In the genomic region with DNA sequence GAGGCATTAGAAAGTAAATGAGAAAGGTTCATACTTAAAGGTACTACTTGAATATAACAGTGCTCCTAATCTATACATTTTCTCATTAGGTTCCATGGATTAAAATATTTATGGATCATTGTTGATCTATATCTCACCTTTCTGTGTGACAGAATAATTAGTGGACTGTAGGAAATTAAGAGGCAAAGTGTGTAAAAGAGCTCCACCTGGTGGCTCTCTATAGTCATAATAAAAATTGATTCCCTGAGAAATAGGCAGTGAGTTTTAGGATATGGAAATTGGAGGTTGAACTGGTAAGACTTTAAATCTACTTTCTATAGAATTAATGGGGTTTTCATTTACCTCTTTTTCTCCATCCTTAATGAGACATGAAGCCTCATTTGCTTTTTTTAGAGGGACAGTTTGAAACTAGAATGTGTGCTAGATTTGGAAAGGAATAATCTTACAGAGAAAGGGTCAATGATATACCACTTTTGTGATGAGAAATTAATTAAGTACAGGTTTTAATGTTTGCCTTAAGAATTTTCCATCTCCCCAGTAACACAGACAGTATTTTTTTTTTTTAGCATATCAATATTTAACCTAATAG, we compare ENCODE assay signal across 9 cellular contexts. TPM values are rescaled to one million over a fixed set of nuclear protein-coding genes. Genes with fewer than 3 reads are reported as not detected.
A peak's percentile ranks its signal among the peaks of the same experiment; 100 is the strongest.
DNase-seq lines count a peak whose midpoint lies in the region; ATAC-seq and TF ChIP-seq lines count a peak whose summit lies in the region.
"Had no signal": no experiment of that assay in that cellular context is flagged by ENCODE, and none has a peak within 500 bp of the region (broad histone marks: within the 10 kb centered on the region; RNA-seq: fewer than 3 reads in every experiment).

No MANE protein-coding gene starts in this region.

- no peaks in the 10 kb centered on the region for H3K27me3 Mint-ChIP-seq in activated CD4-positive, alpha-beta T cell treated with anti-CD3 and anti-CD28 coated beads for 36 hours
- H3K27me3 Mint-ChIP-seq: stimulated activated naive CD8-positive, alpha-beta T cell treated with anti-CD3 and anti-CD28 coated beads, Interleukin-15, Interleukin-2, amounts not matched to agents 100 ng/mL and 50 ng/mL, for 24 hours had no signal

- DNase-seq in SW480 (ENCODE audit: low spot score) (peak; percentile 37), globus pallidus (ENCODE audit: low spot score) (peak; percentile 34), upper lobe of left lung (no peak), T1000 (lab: John Stamatoyannopoulos, UW) (no peak)
- no peak for DNase-seq in activated CD4-positive, alpha-beta T cell treated with anti-CD3 and anti-CD28 coated beads for 36 hours

- peaks cover 37% of the 10 kb centered on the region for H3K36me3 Mint-ChIP-seq in activated CD4-positive, alpha-beta T cell treated with anti-CD3 and anti-CD28 coated beads for 36 hours (ENCODE audit: low read depth)

- TF ChIP-seq CTCF in 22Rv1 (IDR thresholded peaks at IDR 0.05): peak; percentile 94
- peak; percentile 78 for TF ChIP-seq CTCF in DOHH2 (IDR thresholded peaks at IDR 0.05; ENCODE audit: low read depth, low read length, poor library complexity, severe bottlenecking)
- TF ChIP-seq CTCF in upper lobe of left lung (IDR thresholded peaks at IDR 0.05): peak; percentile 11 to 58 (median 52)

- peaks cover 28% of the 10 kb centered on the region for H3F3A ChIP-seq in DOHH2 (ENCODE audit: control insufficient read depth, insufficient read depth)

- intact Hi-C loops in activated CD4-positive, alpha-beta T cell treated with anti-CD3 and anti-CD28 coated beads for 36 hours (cut with DNase I, micrococcal nuclease): loop anchor here in 1 of 2 experiments (1.0 to 2.0 kb wide), 2 partner anchors 17 to 309 kb away; a partner anchor contains a TSS

- no peaks in the 10 kb centered on the region for H3K9me2 ChIP-seq in DOHH2 (replicated peaks; ENCODE audit: control insufficient read depth, low read length)

- H3K9me3 ChIP-seq in DOHH2 (ENCODE audit: control insufficient read depth, insufficient read depth, low read length): no peaks in the 10 kb centered on the region
- H3K9me3 ChIP-seq in upper lobe of left lung: no peaks in the 10 kb centered on the region

- H3K4me2 ChIP-seq in DOHH2 (ENCODE audit: low read length): no peak overlapping the region

- H3K27me3 ChIP-seq in DOHH2 (ENCODE audit: control insufficient read depth, low read length) (no peaks in the 10 kb centered on the region), upper lobe of left lung (no peaks in the 10 kb centered on the region)

- no peaks in the 10 kb centered on the region for H3K79me2 ChIP-seq in DOHH2 (ENCODE audit: control insufficient read depth, low read length)

- no peak overlapping the region for H3K27ac ChIP-seq in 22Rv1
- no peak overlapping the region for H3K27ac ChIP-seq in DOHH2 (ENCODE audit: low read depth, low read length)
- H3K27ac ChIP-seq in upper lobe of left lung: peak overlapping the region in 1 of 4 donors; percentile 15

- CTCF ChIA-PET in activated CD4-positive, alpha-beta T cell treated with anti-CD3 and anti-CD28 coated beads for 36 hours (lab: Charles Lee): interaction anchor here (0.6 to 3.2 kb wide), 12 partner anchors 9 to 1154 kb away, joined by 3 to 45 read pairs (median 6); a partner anchor contains a TSS

- peak; percentile 66 for ATAC-seq in HG03175 (IDR thresholded peaks at IDR 0.05; ENCODE audit: unreplicated experiment)
- peak in 1 of 2 donors; percentile 71 for ATAC-seq in upper lobe of left lung (ENCODE audit: low FRiP score in 2 of 2)
- ATAC-seq in activated CD4-positive, alpha-beta T cell treated with anti-CD3 and anti-CD28 coated beads for 36 hours: no peak

- peaks cover 3% of the 10 kb centered on the region; the same call in 1 of the 2 replicates for H4K20me1 ChIP-seq in DOHH2 (ENCODE audit: control insufficient read depth, insufficient read depth, low read depth, low read length)

- POLR2A ChIA-PET in activated CD4-positive, alpha-beta T cell treated with anti-CD3 and anti-CD28 coated beads for 36 hours (lab: Charles Lee): no interaction called here

- peaks cover 2% of the 10 kb centered on the region for H3K4me1 Mint-ChIP-seq in activated CD4-positive, alpha-beta T cell treated with anti-CD3 and anti-CD28 coated beads for 36 hours

- no peak overlapping the region for H3K4me3 Mint-ChIP-seq in activated CD4-positive, alpha-beta T cell treated with anti-CD3 and anti-CD28 coated beads for 36 hours
- H3K4me3 Mint-ChIP-seq: stimulated activated naive CD8-positive, alpha-beta T cell treated with anti-CD3 and anti-CD28 coated beads, Interleukin-15, Interleukin-2, amounts not matched to agents 100 ng/mL and 50 ng/mL, for 24 hours had no signal

- no peaks in the 10 kb centered on the region for H3K9me3 Mint-ChIP-seq in activated CD4-positive, alpha-beta T cell treated with anti-CD3 and anti-CD28 coated beads for 36 hours (ENCODE audit: low read depth)
- H3K9me3 Mint-ChIP-seq: stimulated activated naive CD8-positive, alpha-beta T cell treated with anti-CD3 and anti-CD28 coated beads, Interleukin-15, Interleukin-2, amounts not matched to agents 100 ng/mL and 50 ng/mL, for 24 hours had no signal

- no peak for TF ChIP-seq POLR2A in upper lobe of left lung (IDR thresholded peaks at IDR 0.05)

- H3K4me1 ChIP-seq in DOHH2 (ENCODE audit: control insufficient read depth, low read length) (no peaks in the 10 kb centered on the region), upper lobe of left lung (peaks cover 0 to 2% (median 0%) of the 10 kb centered on the region in 4 donors)

- no peak for TF ChIP-seq EP300 in upper lobe of left lung (IDR thresholded peaks at IDR 0.05)

- H3K36me3 ChIP-seq in DOHH2 (ENCODE audit: control insufficient read depth, low read length) (peaks cover 90% of the 10 kb centered on the region), upper lobe of left lung (peaks cover 14 to 90% (median 33%) of the 10 kb centered on the region in 4 donors)

- H3K4me3 ChIP-seq in DOHH2 (ENCODE audit: low read length) (no peak overlapping the region), upper lobe of left lung (no peak overlapping the region)

- no peak overlapping the region for H3K27ac Mint-ChIP-seq in activated CD4-positive, alpha-beta T cell treated with anti-CD3 and anti-CD28 coated beads for 36 hours
- H3K27ac Mint-ChIP-seq: stimulated activated naive CD8-positive, alpha-beta T cell treated with anti-CD3 and anti-CD28 coated beads, Interleukin-15, Interleukin-2, amounts not matched to agents 100 ng/mL and 50 ng/mL, for 24 hours had no signal

RNA-seq across cellular contexts. Expression of a gene that starts 11.8 kb away (rescaled TPM):
- 10 to 100 TPM; 13.6 to 63.8 (median 39.2) TPM for total RNA-seq in upper lobe of left lung
- total RNA-seq in activated CD4-positive, alpha-beta T cell treated with anti-CD3 and anti-CD28 coated beads for 36 hours: 10 to 100 TPM; 30.9 to 35.7 TPM

RNA-seq across cellular contexts. Expression of a gene that starts 17.2 kb away (rescaled TPM):
- total RNA-seq in upper lobe of left lung: 10 to 100 TPM; 16.8 to 68.4 (median 53.9) TPM
- 100 to 1,000 TPM; 133 to 139 TPM for total RNA-seq in activated CD4-positive, alpha-beta T cell treated with anti-CD3 and anti-CD28 coated beads for 36 hours

Comparison
In these comparisons a context has a peak if more than half of its experiments do, and no peak if none do; other contexts are left out.
1. DNase-seq: peak in SW480 (single experiment) and globus pallidus (single experiment); none in upper lobe of left lung (0 of 2), activated CD4-positive, alpha-beta T cell treated with anti-CD3 and anti-CD28 coated beads for 36 hours (single experiment) and T1000 (single experiment).
2. Peak in every context shown above with its lines, with median percentiles within 50 percentile points of each other: CTCF ChIP-seq.